In genomic region chr1:183804382-183804781, GRCh38 we compare ENCODE assay signal across 9 cellular contexts. TPM values are rescaled to one million over a fixed set of nuclear protein-coding genes. Genes with fewer than 3 reads are reported as not detected.
DNase-seq lines count a peak whose midpoint lies in the region; ATAC-seq and TF ChIP-seq lines count a peak whose summit lies in the region.
"Had no signal": no experiment of that assay in that cellular context is flagged by ENCODE, and none has a peak within 500 bp of the region (broad histone marks: within the 10 kb centered on the region; RNA-seq: fewer than 3 reads in every experiment).

No MANE protein-coding gene starts in this region.

- peak overlapping the region; percentile 93 for H3K4me2 ChIP-seq in SK-N-SH

- H3K27ac ChIP-seq in SK-N-SH (ENCODE audit: low read depth in 2 of 2, low read length in 1 of 2), result peak overlapping the region; percentile 71 to 96; a peak in 3 of 4 replicates

- CTCF ChIA-PET in SK-N-SH (lab: Yijun Ruan, JAX), result interaction anchor here (1.2 to 1.6 kb wide), 2 partner anchors 111 to 148 kb away, joined by 5 read pairs; no protein-coding TSS in a partner anchor

- H3K27ac Mint-ChIP-seq in progenitor cell of endocrine pancreas, result peak overlapping the region; percentile 3
- H3K27ac Mint-ChIP-seq: stimulated activated naive CD8-positive, alpha-beta T cell treated with anti-CD3 and anti-CD28 coated beads, Interleukin-15, Interleukin-2, amounts not matched to agents 100 ng/mL and 50 ng/mL, for 24 hours had no signal

- POLR2A ChIA-PET in SK-N-SH (lab: Yijun Ruan, JAX), result no interaction called here

- H3K27me3 Mint-ChIP-seq in progenitor cell of endocrine pancreas, result peaks cover 6% of the 10 kb centered on the region

- no peak for ATAC-seq in GM18868 (IDR thresholded peaks at IDR 0.05; ENCODE audit: unreplicated experiment)

- no peaks in the 10 kb centered on the region; the same call in 1 of the 2 replicates for H4K20me1 ChIP-seq in SK-N-SH (ENCODE audit: insufficient read depth)

- 64% methylated on average over 5 of the region's 5 CpGs for WGBS in SK-N-SH (ENCODE audit: low lambda C conversion rate)

- peak overlapping the region; percentile 79; the same call in 1 of the 2 replicates for H3K9ac ChIP-seq in SK-N-SH

- peak; percentile 10 for DNase-seq in ELR (ENCODE audit: low read depth)
- peak; percentile 59 for DNase-seq in SK-N-SH
- DNase-seq in fibroblast of villous mesenchyme (ENCODE audit: low read depth), result no peak
- no peak for DNase-seq in progenitor cell of endocrine pancreas (ENCODE audit: low spot score, unreplicated experiment)
- DNase-seq in COLO668 (lab: John Stamatoyannopoulos, UW; ENCODE audit: unreplicated experiment), result no peak
- no peak for DNase-seq in SIG-M5 treated with dmso at 0.1 percent for 504 hours (lab: John Stamatoyannopoulos, UW; ENCODE audit: unreplicated experiment)
- DNase-seq in MG63, result no peak

- H3K4me3 Mint-ChIP-seq in progenitor cell of endocrine pancreas (ENCODE audit: low read depth), result peak overlapping the region; percentile 96

- H3K4me1 Mint-ChIP-seq in progenitor cell of endocrine pancreas (ENCODE audit: low read depth), result peaks cover 12% of the 10 kb centered on the region

- H3F3A ChIP-seq in SK-N-SH (replicated peaks; ENCODE audit: insufficient read depth), result peaks cover 26% of the 10 kb centered on the region

- H3K9me2 ChIP-seq in SK-N-SH, result no peaks in the 10 kb centered on the region

- peaks cover 3% of the 10 kb centered on the region for H3K36me3 Mint-ChIP-seq in progenitor cell of endocrine pancreas (ENCODE audit: insufficient read depth)

- H3K36me3 ChIP-seq in SK-N-SH (replicated peaks in 1 of 2; ENCODE audit: control insufficient read depth in 1 of 2, insufficient read depth in 2 of 2, low read length in 1 of 2) (peaks cover 10% of the 10 kb centered on the region in 2 experiments), MG63 (no peaks in the 10 kb centered on the region)

- peak overlapping the region; percentile 95 for H2AFZ ChIP-seq in SK-N-SH (ENCODE audit: low read depth)

- H3K4me3 ChIP-seq in SK-N-SH (ENCODE audit: low read depth in 2 of 2, low read length in 1 of 2) (peak overlapping the region; percentile 79 to 81), fibroblast of villous mesenchyme (ENCODE audit: low read depth, low read length) (peak overlapping the region; percentile 88), MG63 (no peak overlapping the region)

- no peaks in the 10 kb centered on the region for H3K9me3 ChIP-seq in SK-N-SH
- H3K9me3 ChIP-seq in MG63, result peaks cover 5% of the 10 kb centered on the region; the same call in 1 of the 2 replicates

- no peaks in the 10 kb centered on the region for H3K27me3 ChIP-seq in SK-N-SH (ENCODE audit: insufficient read depth)
- H3K27me3 ChIP-seq in MG63, result no peaks in the 10 kb centered on the region

- 0 out of 2 replicates have a peak, but pooled peaks cover 2% of the 10 kb centered on the region for H3K79me2 ChIP-seq in SK-N-SH (ENCODE audit: insufficient read depth)

- H3K9me3 Mint-ChIP-seq in progenitor cell of endocrine pancreas (ENCODE audit: low read depth), result peaks cover 7% of the 10 kb centered on the region

- TF ChIP-seq EP300 in SK-N-SH (IDR thresholded peaks at IDR 0.05; ENCODE audit: borderline replicate concordance in 1 of 2, low read depth in 1 of 2, low read length in 1 of 2), result no peak

- TF ChIP-seq CTCF in SK-N-SH (IDR thresholded peaks at IDR 0.05) (no peak), fibroblast of villous mesenchyme (IDR thresholded peaks at IDR 0.05; ENCODE audit: insufficient read depth, low read depth, low read length) (no peak), progenitor cell of endocrine pancreas (IDR thresholded peaks at IDR 0.05; ENCODE audit: unreplicated experiment) (no peak)

- peaks cover 14 to 23% of the 10 kb centered on the region in 2 experiments; a peak in 3 of 4 replicates for H3K4me1 ChIP-seq in SK-N-SH (ENCODE audit: control insufficient read depth in 1 of 2, insufficient read depth in 2 of 2, low read depth in 1 of 2, low read length in 1 of 2)

- no peak for TF ChIP-seq RAD21 in SK-N-SH (IDR thresholded peaks at IDR 0.05; ENCODE audit: low read length)

TF ChIP-seq in SK-N-SH, 30 proteins besides CTCF, POLR2A, EP300 and RAD21:
- no peak for TF ChIP-seq REST (IDR thresholded peaks at IDR 0.05; ENCODE audit: low read depth, low read length)
- TF ChIP-seq JUND (IDR thresholded peaks at IDR 0.05), result no peak
- no peak for TF ChIP-seq USF2 (IDR thresholded peaks at IDR 0.05; ENCODE audit: borderline replicate concordance, low read depth, low read length)
- TF ChIP-seq RCOR1 (IDR thresholded peaks at IDR 0.05; ENCODE audit: low read length), result no peak
- TF ChIP-seq MAX (IDR thresholded peaks at IDR 0.05; ENCODE audit: low read depth), result no peak
- TF ChIP-seq IRF3 (IDR thresholded peaks at IDR 0.05; ENCODE audit: low read depth, low read length), result no peak
- TF ChIP-seq POLR2AphosphoS5 (IDR thresholded peaks at IDR 0.05; ENCODE audit: low read depth, low read length), result no peak
- TF ChIP-seq GABPA (IDR thresholded peaks at IDR 0.05; ENCODE audit: low read depth), result no peak

RNA-seq across cellular contexts. Expression of gene RGL1, which starts 0.5 kb away (rescaled TPM):
- 8.3 and 10.7 TPM in 2 replicates for polyA plus RNA-seq in SK-N-SH (2012; rRNA removed)
- polyA plus RNA-seq in SK-N-SH (2012; cell fraction: cytosol; rRNA removed), result 8.7 and 9.7 TPM in 2 replicates
- 10.3 and 15.7 TPM in 2 replicates for polyA plus RNA-seq in SK-N-SH (2012; cell fraction: nucleus; rRNA removed)
- total RNA-seq in fibroblast of villous mesenchyme, result 33.2 and 44.1 TPM in 2 replicates
- total RNA-seq in progenitor cell of endocrine pancreas, result 5.9 TPM in 2 replicates
- total RNA-seq in MG63 (2014; rRNA removed; shearing (Covaris generic); ENCODE audit: low replicate concordance), result 4.1 and 4.9 TPM in 2 replicates

Comparison
In these comparisons a context has a peak if more than half of its experiments do, and no peak if none do; other contexts are left out.
1. DNase-seq: peak in ELR (single experiment) and SK-N-SH (single experiment); none in fibroblast of villous mesenchyme (single experiment), progenitor cell of endocrine pancreas (single experiment), COLO668 (single experiment), SIG-M5 treated with dmso at 0.1 percent for 504 hours (single experiment) and MG63 (single experiment).